Comparison of ENCODE assay signal across 25 cellular contexts in the genomic region with DNA sequence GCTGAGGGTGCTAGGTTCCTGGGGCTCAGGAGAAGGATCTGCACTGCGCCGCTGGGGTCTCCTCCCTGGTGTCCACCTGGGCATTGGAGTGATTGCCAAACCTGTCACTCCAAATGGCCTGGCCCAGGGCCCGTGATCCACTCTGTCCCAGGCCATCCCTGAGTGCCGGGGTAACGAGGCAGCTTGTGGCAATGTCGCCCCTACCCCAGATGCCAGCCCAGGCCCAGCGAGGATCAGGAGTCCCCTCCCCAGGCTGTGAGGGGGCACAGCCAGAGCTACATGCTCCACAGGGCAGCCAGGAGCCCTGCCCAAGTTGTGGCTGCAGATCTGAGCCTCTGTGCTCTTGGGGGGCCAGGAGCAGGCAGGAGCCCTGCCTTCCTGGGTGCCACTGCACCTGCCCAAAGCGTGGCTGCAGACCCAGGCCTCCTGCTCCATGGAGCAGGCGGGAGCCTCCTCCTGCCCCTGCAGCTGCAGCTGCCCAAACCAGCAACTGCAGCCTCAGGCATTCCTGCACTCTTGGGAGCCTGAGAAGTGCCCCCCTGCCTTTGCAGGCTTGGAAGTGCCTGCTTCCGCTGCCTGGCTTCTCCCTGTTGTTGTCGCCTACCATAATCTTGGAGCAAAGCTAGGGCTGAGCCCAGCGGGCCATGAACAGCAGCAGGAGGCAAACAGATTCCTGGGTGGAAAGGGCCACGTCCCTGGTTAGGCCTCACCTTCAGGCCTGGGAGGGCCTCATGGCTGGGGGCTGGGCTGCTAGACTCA. TPM values are rescaled to one million over a fixed set of nuclear protein-coding genes. Genes with fewer than 3 reads are reported as not detected.
DNase-seq lines count a peak whose midpoint lies in the region; ATAC-seq and TF ChIP-seq lines count a peak whose summit lies in the region.
"Had no signal": no experiment of that assay in that cellular context is flagged by ENCODE, and none has a peak within 500 bp of the region (broad histone marks: within the 10 kb centered on the region; RNA-seq: fewer than 3 reads in every experiment).

No MANE protein-coding gene starts in this region.

- in situ Hi-C loops in mammary epithelial cell (cut with MboI; ENCODE audit: low sequenced_read_pairs in 2 of 2): no loop called here

- no peak for TF ChIP-seq CTCF in breast epithelium (IDR thresholded peaks at IDR 0.05)
- no peak for TF ChIP-seq CTCF in mammary epithelial cell (conservative IDR thresholded peaks at IDR 0.05 in 1 of 2, IDR thresholded peaks at IDR 0.05 in 1 of 2; ENCODE audit: extremely low read depth in 1 of 2, insufficient read depth in 1 of 2, low read depth in 1 of 2, low read length in 2 of 2)
- TF ChIP-seq CTCF in nephron progenitor cell (IDR thresholded peaks at IDR 0.05): no peak

- H2AFZ ChIP-seq in mammary epithelial cell (ENCODE audit: low read depth, low read length): no peak overlapping the region
- H2AFZ ChIP-seq: GM23248 had no signal

- peak overlapping the region; percentile 42 to 43 for H3K27ac ChIP-seq in breast epithelium
- H3K27ac ChIP-seq in mammary epithelial cell (ENCODE audit: insufficient read depth, low read depth, low read length): no peak overlapping the region
- H3K27ac ChIP-seq: 22Rv1; BLaER1 treated with 17β-estradiol and CSF1 and Interleukin-3, amounts not matched to agents 10 nM and 100 nM; GM23248; SJSA1 had no signal

- no peaks in the 10 kb centered on the region for H3K79me2 ChIP-seq in mammary epithelial cell (ENCODE audit: insufficient read depth, low read length)

- no TSS peak for BruUV-seq in mammary epithelial cell (replicated peaks; lab: Mats Ljungman, UMichigan)

- no peak overlapping the region for H3K4me2 ChIP-seq in mammary epithelial cell (ENCODE audit: insufficient read depth, low read depth, low read length)
- H3K4me2 ChIP-seq: BLaER1 treated with 17β-estradiol and CSF1 and Interleukin-3, amounts not matched to agents 10 nM and 100 nM had no signal

- peaks cover 5% of the 10 kb centered on the region for H3K36me3 Mint-ChIP-seq in nephron progenitor cell (ENCODE audit: low read depth)
- no peaks in the 10 kb centered on the region for H3K36me3 Mint-ChIP-seq in activated T-cell treated with anti-CD3 and anti-CD28 coated beads, Interleukin-2, amount 50 U/mL, for 24 hours (ENCODE audit: low read depth)

- 87% methylated on average over 10 of the region's 13 CpGs for WGBS in mammary epithelial cell (ENCODE audit: low coverage, missing lambda C conversion rate)

- H3K27me3 ChIP-seq in breast epithelium (no peaks in the 10 kb centered on the region), mammary epithelial cell (ENCODE audit: insufficient read depth, low read length) (no peaks in the 10 kb centered on the region)
- H3K27me3 ChIP-seq: SJSA1 had no signal

- H3K9ac ChIP-seq in mammary epithelial cell (ENCODE audit: insufficient read depth, low read length): no peak overlapping the region
- H3K9ac ChIP-seq: BLaER1 treated with 17β-estradiol and CSF1 and Interleukin-3, amounts not matched to agents 10 nM and 100 nM; GM23248 had no signal

- CTCF ChIA-PET in mammary epithelial cell (lab: Charles Lee; ENCODE audit: low non-redundant PET): no interaction called here

- H3K36me3 ChIP-seq in breast epithelium (no peaks in the 10 kb centered on the region), mammary epithelial cell (ENCODE audit: insufficient read depth, low read length) (no peaks in the 10 kb centered on the region)
- H3K36me3 ChIP-seq: MG63, SJSA1 had no signal

- H3K4me3 Mint-ChIP-seq in nephron progenitor cell: no peak overlapping the region
- H3K4me3 Mint-ChIP-seq in activated T-cell treated with anti-CD3 and anti-CD28 coated beads, Interleukin-2, amount 50 U/mL, for 24 hours: no peak overlapping the region
- H3K4me3 Mint-ChIP-seq: CD4-positive, alpha-beta memory T cell had no signal

- peak overlapping the region; percentile 74 for H3K27ac Mint-ChIP-seq in nephron progenitor cell
- no peak overlapping the region for H3K27ac Mint-ChIP-seq in activated T-cell treated with anti-CD3 and anti-CD28 coated beads, Interleukin-2, amount 50 U/mL, for 24 hours
- H3K27ac Mint-ChIP-seq: CD4-positive, alpha-beta memory T cell had no signal

- H3K27me3 Mint-ChIP-seq in nephron progenitor cell (ENCODE audit: low read depth, poor library complexity): peaks cover 7% of the 10 kb centered on the region
- H3K27me3 Mint-ChIP-seq in activated T-cell treated with anti-CD3 and anti-CD28 coated beads, Interleukin-2, amount 50 U/mL, for 24 hours: peaks cover 34% of the 10 kb centered on the region

- intact Hi-C loops in breast epithelium (cut with DNase I; ENCODE audit: low total_unique reads): no loop called here
- intact Hi-C loops in mammary epithelial cell (cut with micrococcal nuclease): no loop called here

- ATAC-seq in esophagus mucosa (peak; percentile 16), HG03378 (IDR thresholded peaks at IDR 0.05; ENCODE audit: unreplicated experiment) (no peak)
- ATAC-seq: GM12878, HCT116 had no signal

- dilution Hi-C loops in mammary epithelial cell (cut with HindIII; ENCODE audit: low sequenced_read_pairs): no loop called here

- peaks cover 15% of the 10 kb centered on the region for H3K4me1 Mint-ChIP-seq in nephron progenitor cell
- H3K4me1 Mint-ChIP-seq in activated T-cell treated with anti-CD3 and anti-CD28 coated beads, Interleukin-2, amount 50 U/mL, for 24 hours (ENCODE audit: low read depth): no peaks in the 10 kb centered on the region
- H3K4me1 Mint-ChIP-seq: CD4-positive, alpha-beta memory T cell had no signal

- H4K20me1 ChIP-seq in mammary epithelial cell (ENCODE audit: insufficient read depth, low read length): no peaks in the 10 kb centered on the region

- H3K4me1 ChIP-seq in breast epithelium (peaks cover 0 to 7% of the 10 kb centered on the region in 2 donors), mammary epithelial cell (ENCODE audit: insufficient read depth, low read length) (peaks cover 5% of the 10 kb centered on the region)
- H3K4me1 ChIP-seq: BLaER1 treated with 17β-estradiol and CSF1 and Interleukin-3, amounts not matched to agents 10 nM and 100 nM; SJSA1 had no signal

- DNase-seq in breast epithelium (ENCODE audit: low spot score in 2 of 2) (no peak), mammary epithelial cell (no peak), nephron progenitor cell (no peak), NCI-H2227 (lab: John Stamatoyannopoulos, UW; ENCODE audit: unreplicated experiment) (no peak)
- no peak for DNase-seq in activated CD4-positive, CD25-positive, alpha-beta regulatory T cell (lab: John Stamatoyannopoulos, UW)
- no peak for DNase-seq in activated T-cell treated with anti-CD3 and anti-CD28 coated beads, Interleukin-2, amount 50 U/mL, for 24 hours
- DNase-seq: CD4-positive, alpha-beta memory T cell; DND-41; GM23248; MG63; NCI-H1092; NCI-H1436 treated with DMSO at 0.1 percent for 48 hours; NCI-H1930; NCI-H226; NCI-H510A treated with DMSO at 0.1 percent for 48 hours; NCI-H774; NK-92 treated with Interleukin-12 subunit alpha and Interleukin-12 subunit beta, amount 100 ng/mL, for 24 hours had no signal

- H3K4me3 ChIP-seq in breast epithelium (no peak overlapping the region), mammary epithelial cell (replicated peaks in 1 of 3; ENCODE audit: insufficient read depth in 1 of 3, low read depth in 2 of 3, low read length in 3 of 3) (no peak overlapping the region)
- H3K4me3 ChIP-seq: BLaER1 treated with 17β-estradiol and CSF1 and Interleukin-3, amounts not matched to agents 10 nM and 100 nM; GM12878; GM23248; MG63; SJSA1 had no signal

- TF ChIP-seq POLR2A in breast epithelium (IDR thresholded peaks at IDR 0.05): no peak

- peaks cover 16% of the 10 kb centered on the region for H3K9me3 Mint-ChIP-seq in nephron progenitor cell
- no peaks in the 10 kb centered on the region for H3K9me3 Mint-ChIP-seq in activated T-cell treated with anti-CD3 and anti-CD28 coated beads, Interleukin-2, amount 50 U/mL, for 24 hours

- H3K9me3 ChIP-seq in breast epithelium: no peaks in the 10 kb centered on the region
- H3K9me3 ChIP-seq in mammary epithelial cell (replicated peaks; ENCODE audit: insufficient read depth, low read length): no peaks in the 10 kb centered on the region
- H3K9me3 ChIP-seq: MG63, SJSA1 had no signal

RNA-seq across cellular contexts. Expression of a gene that starts 4.6 kb away (rescaled TPM):
- total RNA-seq in breast epithelium: not detected
- total RNA-seq in mammary epithelial cell: 1 to 10 TPM in 1 of 2 donors, not detected in 1; 1.5 TPM
- polyA plus RNA-seq in mammary epithelial cell: not detected
- not detected for polyA minus RNA-seq in mammary epithelial cell
- total RNA-seq in esophagus mucosa: 0.24 TPM
- total RNA-seq: CD4-positive, alpha-beta memory T cell; GM12878; GM23248; LHCN-M2; SJSA1 had no signal
- polyA plus RNA-seq: CD4-positive, alpha-beta memory T cell; GM12878; GM23248 had no signal

RNA-seq across cellular contexts. Expression of a gene that starts 13.3 kb away (rescaled TPM):
- not detected for total RNA-seq in breast epithelium
- not detected for total RNA-seq in mammary epithelial cell
- polyA plus RNA-seq in mammary epithelial cell: not detected
- polyA minus RNA-seq in mammary epithelial cell: not detected
- not detected for total RNA-seq in esophagus mucosa
- total RNA-seq: CD4-positive, alpha-beta memory T cell; GM12878; GM23248; LHCN-M2; SJSA1 had no signal
- polyA plus RNA-seq: CD4-positive, alpha-beta memory T cell; GM23248 had no signal

RNA-seq across cellular contexts. Expression of a gene that starts 40.9 kb away (rescaled TPM):
- 1 to 10 TPM; 7.0 to 8.8 (median 8.3) TPM for total RNA-seq in breast epithelium
- total RNA-seq in mammary epithelial cell: 10 to 100 TPM in 1 of 2 donors, 1 to 10 TPM in 1; 3.3 to 14.8 TPM
- 6.4 TPM for polyA plus RNA-seq in mammary epithelial cell
- 1.7 TPM for polyA minus RNA-seq in mammary epithelial cell
- total RNA-seq in esophagus mucosa: 9.1 TPM
